In genomic region chr7:8261711-8262695, GRCh38 we compare ENCODE assay signal across 8 cellular contexts. TPM values are rescaled to one million over a fixed set of nuclear protein-coding genes. Genes with fewer than 3 reads are reported as not detected.
DNase-seq lines count a peak whose midpoint lies in the region; ATAC-seq and TF ChIP-seq lines count a peak whose summit lies in the region.

Gene ICA1 (minus strand): TSS chr7:8262167. CDS start chr7:8235926, 26,241 bp downstream.

- H2BK120ac ChIP-seq in H9 (ENCODE audit: low read depth, low read length, poor library complexity, severe bottlenecking): no peak within 1 kb of the TSS
- H2BK120ac ChIP-seq in mesenchymal stem cell (ENCODE audit: low read depth, low read length): no peak within 1 kb of the TSS

- H3K4me1 Mint-ChIP-seq in H9 (peaks cover 21 to 23% of the 10 kb centered on the region in 2 experiments), endothelial cell (ENCODE audit: unreplicated experiment) (peaks cover 36% of the 10 kb centered on the region)

- no peak for ATAC-seq in HG03196 (IDR thresholded peaks at IDR 0.05; ENCODE audit: unreplicated experiment)

- H3K27ac ChIP-seq in H9 (ENCODE audit: insufficient read length, low read depth, low read length) (no peak within 1 kb of the TSS), VCaP (peak within 1 kb of the TSS; percentile 95), mesenchymal stem cell (ENCODE audit: low read length, poor library complexity, severe bottlenecking) (no peak within 1 kb of the TSS), stomach (peak within 1 kb of the TSS; percentile 90 to 99 (median 95))

- no peak within 1 kb of the TSS for H2BK20ac ChIP-seq in H9 (ENCODE audit: low read depth, low read length, poor library complexity, severe bottlenecking)

- peaks cover 0 to 6% (median 0%) of the 10 kb centered on the region in 3 experiments; a peak in 1 of 7 replicates for H3K36me3 Mint-ChIP-seq in H9 (ENCODE audit: insufficient read depth in 1 of 3, low read depth in 3 of 3)
- H3K36me3 Mint-ChIP-seq in endothelial cell (ENCODE audit: low read depth, unreplicated experiment): peaks cover 16% of the 10 kb centered on the region

- H2BK12ac ChIP-seq in H9 (ENCODE audit: insufficient read length, low read depth, low read length) (no peak within 1 kb of the TSS), mesenchymal stem cell (ENCODE audit: low read length in 2 of 2) (no peak within 1 kb of the TSS)

- H4K20me1 ChIP-seq in H9 (ENCODE audit: control insufficient read depth, insufficient read depth, insufficient read length): no peaks in the 10 kb centered on the region

- H4K8ac ChIP-seq in H9 (replicated peaks; ENCODE audit: insufficient read length, low read depth, low read length): no peak within 1 kb of the TSS
- peak within 1 kb of the TSS; percentile 30 for H4K8ac ChIP-seq in mesenchymal stem cell (ENCODE audit: low read length)

- peak within 1 kb of the TSS; percentile 63 for H3K4me2 ChIP-seq in H9 (ENCODE audit: insufficient read depth, insufficient read length, low read length)
- peak within 1 kb of the TSS; percentile 98 for H3K4me2 ChIP-seq in mesenchymal stem cell (ENCODE audit: low read length, poor library complexity, severe bottlenecking)

- H3K36me3 ChIP-seq in mesenchymal stem cell (ENCODE audit: control insufficient read depth in 1 of 2, insufficient read depth in 2 of 2, low read depth in 1 of 2, low read length in 2 of 2) (no peaks in the 10 kb centered on the region), stomach (no peaks in the 10 kb centered on the region)

- H2AK5ac ChIP-seq in H9 (ENCODE audit: insufficient read length, low read length) (no peak within 1 kb of the TSS), mesenchymal stem cell (ENCODE audit: low read length, severe bottlenecking) (no peak within 1 kb of the TSS)

- peak within 1 kb of the TSS; percentile 70 to 82 for H3K4me3 ChIP-seq in mesenchymal stem cell (ENCODE audit: insufficient read depth in 1 of 2, low read depth in 1 of 2, low read length in 2 of 2)
- peak within 1 kb of the TSS; percentile 68 to 74 (median 71) for H3K4me3 ChIP-seq in stomach

- H3K27ac Mint-ChIP-seq in H9: peak within 1 kb of the TSS in 2 of 3 experiments; percentile 6 to 86; a peak in 4 of 7 replicates
- peak within 1 kb of the TSS; percentile 99 for H3K27ac Mint-ChIP-seq in endothelial cell (ENCODE audit: unreplicated experiment)

- intact Hi-C loops in stomach (cut with DNase I; ENCODE audit: low total_unique reads): no loop called here

- H4K5ac ChIP-seq in H9 (ENCODE audit: insufficient read length, low read depth, low read length): no peak within 1 kb of the TSS

- no peak for TF ChIP-seq POLR2A in stomach (IDR thresholded peaks at IDR 0.05)

- H3T11ph ChIP-seq in H9 (ENCODE audit: low read length): no peak within 1 kb of the TSS

- no peak within 1 kb of the TSS for H3K4ac ChIP-seq in H9 (ENCODE audit: low read depth, low read length)
- H3K4ac ChIP-seq in mesenchymal stem cell (ENCODE audit: low read depth in 1 of 2, low read length in 2 of 2): no peak within 1 kb of the TSS

- H3K9ac ChIP-seq in H9 (ENCODE audit: extremely low read depth, insufficient read length, low read length) (peak within 1 kb of the TSS; percentile 45), mesenchymal stem cell (ENCODE audit: low read length) (no peak within 1 kb of the TSS)

- H3K4me1 ChIP-seq in H9 (ENCODE audit: insufficient read depth, low read length) (0 out of 2 replicates have a peak, but pooled peaks cover 3% of the 10 kb centered on the region), mesenchymal stem cell (ENCODE audit: control insufficient read depth, insufficient read depth, low read depth, low read length) (peaks cover 10% of the 10 kb centered on the region), stomach (peaks cover 0 to 39% (median 24%) of the 10 kb centered on the region in 4 donors)

- H2BK5ac ChIP-seq in H9 (ENCODE audit: insufficient read length, low read length): no peak within 1 kb of the TSS
- H2BK5ac ChIP-seq in mesenchymal stem cell (ENCODE audit: low read depth, low read length, poor library complexity, severe bottlenecking): no peak within 1 kb of the TSS

- H2AFZ ChIP-seq in H9 (ENCODE audit: low read length) (no peak within 1 kb of the TSS), mesenchymal stem cell (ENCODE audit: low read depth, low read length) (peak within 1 kb of the TSS; percentile 67)

- peak within 1 kb of the TSS; percentile 85 for H3K14ac ChIP-seq in H9 (ENCODE audit: insufficient read depth, low read length)
- peak within 1 kb of the TSS in 1 of 2 experiments; percentile 46 for H3K14ac ChIP-seq in mesenchymal stem cell (ENCODE audit: low read length in 2 of 2)

- H3K23ac ChIP-seq in H9 (ENCODE audit: insufficient read length, low read depth, low read length) (no peak within 1 kb of the TSS), mesenchymal stem cell (ENCODE audit: low read length in 2 of 2) (peak within 1 kb of the TSS in 1 of 2 experiments; percentile 51)

- peaks cover 5% of the 10 kb centered on the region for H3K23me2 ChIP-seq in H9 (ENCODE audit: insufficient read length, low read depth, low read length, poor library complexity, severe bottlenecking)

- no peak within 1 kb of the TSS for H2BK15ac ChIP-seq in H9 (ENCODE audit: low read depth, low read length)
- no peak within 1 kb of the TSS for H2BK15ac ChIP-seq in mesenchymal stem cell (ENCODE audit: low read depth, poor library complexity, severe bottlenecking)

- WGBS in H9 (ENCODE audit: extremely low coverage, insufficient read length, low lambda C conversion rate): no CpG with 5 or more reads among the region's 109 CpGs
- 3% methylated on average over 71 of the region's 109 CpGs for WGBS in mesenchymal stem cell
- WGBS in stomach, 5 donors: 1 to 3% (median 1%) methylated on average over 27 to 109 of the region's 109 CpGs

- H3K4me3 Mint-ChIP-seq in H9: peak within 1 kb of the TSS; percentile 75 to 82
- H3K4me3 Mint-ChIP-seq in endothelial cell (ENCODE audit: unreplicated experiment): peak within 1 kb of the TSS; percentile 96

- H4K91ac ChIP-seq in H9 (ENCODE audit: insufficient read length, low read depth, low read length) (no peak within 1 kb of the TSS), mesenchymal stem cell (ENCODE audit: low read length) (peak within 1 kb of the TSS; percentile 2)

- H3K79me1 ChIP-seq in H9 (ENCODE audit: insufficient read depth, low read depth, low read length, poor library complexity, severe bottlenecking) (no peaks in the 10 kb centered on the region), mesenchymal stem cell (replicated peaks; ENCODE audit: low read length, poor library complexity, severe bottlenecking) (no peaks in the 10 kb centered on the region)

- TF ChIP-seq CTCF in H9 (conservative IDR thresholded peaks at IDR 0.05) (no peak), VCaP (conservative IDR thresholded peaks at IDR 0.05) (no peak), endothelial cell (IDR thresholded peaks at IDR 0.05; ENCODE audit: unreplicated experiment) (no peak), stomach (IDR thresholded peaks at IDR 0.05) (no peak)

- H3K79me2 ChIP-seq in H9 (ENCODE audit: insufficient read depth, low read length): no peaks in the 10 kb centered on the region

- peak; percentile 44 for DNase-seq in GM03348 (ENCODE audit: low spot score)
- peak; percentile 80 for DNase-seq in H9
- peak; percentile 51 for DNase-seq in NCI-H1436 treated with DMSO at 0.1 percent for 48 hours (lab: John Stamatoyannopoulos, UW)
- peak; percentile 85 for DNase-seq in endothelial cell (ENCODE audit: low spot score)
- DNase-seq in mesenchymal stem cell: peak; percentile 51
- DNase-seq in stomach: peak; percentile 78

- H3K27me3 ChIP-seq in H9 (ENCODE audit: insufficient read depth, low read length) (no peaks in the 10 kb centered on the region), mesenchymal stem cell (ENCODE audit: control insufficient read depth in 1 of 2, insufficient read depth in 1 of 2, low read length in 2 of 2) (peaks cover 14 to 49% of the 10 kb centered on the region in 2 experiments), stomach (peaks cover 0 to 23% (median 10%) of the 10 kb centered on the region in 3 donors)

- peak within 1 kb of the TSS; percentile 84 for H3K18ac ChIP-seq in H9 (ENCODE audit: insufficient read length, low read depth, low read length)
- peak within 1 kb of the TSS in 1 of 2 experiments; percentile 51 for H3K18ac ChIP-seq in mesenchymal stem cell (ENCODE audit: low read depth in 1 of 2, low read length in 2 of 2)

- H3K56ac ChIP-seq in H9 (ENCODE audit: insufficient read length, low read depth, low read length): no peak within 1 kb of the TSS

- H3K9me3 Mint-ChIP-seq in H9 (no peaks in the 10 kb centered on the region), endothelial cell (ENCODE audit: unreplicated experiment) (no peaks in the 10 kb centered on the region)

- H3K9me3 ChIP-seq in H9 (ENCODE audit: control insufficient read depth, low read depth, low read length): no peaks in the 10 kb centered on the region
- H3K9me3 ChIP-seq in mesenchymal stem cell (ENCODE audit: control insufficient read depth, low read length): peaks cover 11% of the 10 kb centered on the region
- no peaks in the 10 kb centered on the region for H3K9me3 ChIP-seq in stomach

- TF ChIP-seq EP300 in stomach (IDR thresholded peaks at IDR 0.05): no peak

- H3K27me3 Mint-ChIP-seq in H9 (ENCODE audit: low read depth) (no peaks in the 10 kb centered on the region; the same call in 1 of the 2 replicates), endothelial cell (ENCODE audit: unreplicated experiment) (peaks cover 11% of the 10 kb centered on the region)

RNA-seq across cellular contexts. Expression of gene ICA1, which starts in this region (rescaled TPM):
- total RNA-seq in H9 (2021) (28.8 and 29.2 TPM in 2 replicates), endothelial cell (ENCODE audit: unreplicated experiment) (91.4 TPM), stomach (100 to 1,000 TPM in 3 of 5 donors, 10 to 100 TPM in 2; 59.1 to 458 (median 118) TPM)
- polyA plus RNA-seq in mesenchymal stem cell (2013, experiment 1 of 2): 2.7 TPM
- 2.5 TPM for polyA plus RNA-seq in mesenchymal stem cell (2013, experiment 2 of 2)
- polyA plus RNA-seq in stomach: 10 to 100 TPM; 19.1 to 45.1 (median 22.5) TPM

Comparison
In these comparisons a context has a peak if more than half of its experiments do, and no peak if none do; other contexts are left out.
1. H3K27ac ChIP-seq: peak in VCaP (single experiment) and stomach (5 of 5); none in H9 (single experiment) and mesenchymal stem cell (single experiment).
2. Peak in every context shown above with its lines, with median percentiles within 50 percentile points of each other: DNase-seq.